Comparison of ENCODE assay signal across 1 cellular context in the genomic region with DNA sequence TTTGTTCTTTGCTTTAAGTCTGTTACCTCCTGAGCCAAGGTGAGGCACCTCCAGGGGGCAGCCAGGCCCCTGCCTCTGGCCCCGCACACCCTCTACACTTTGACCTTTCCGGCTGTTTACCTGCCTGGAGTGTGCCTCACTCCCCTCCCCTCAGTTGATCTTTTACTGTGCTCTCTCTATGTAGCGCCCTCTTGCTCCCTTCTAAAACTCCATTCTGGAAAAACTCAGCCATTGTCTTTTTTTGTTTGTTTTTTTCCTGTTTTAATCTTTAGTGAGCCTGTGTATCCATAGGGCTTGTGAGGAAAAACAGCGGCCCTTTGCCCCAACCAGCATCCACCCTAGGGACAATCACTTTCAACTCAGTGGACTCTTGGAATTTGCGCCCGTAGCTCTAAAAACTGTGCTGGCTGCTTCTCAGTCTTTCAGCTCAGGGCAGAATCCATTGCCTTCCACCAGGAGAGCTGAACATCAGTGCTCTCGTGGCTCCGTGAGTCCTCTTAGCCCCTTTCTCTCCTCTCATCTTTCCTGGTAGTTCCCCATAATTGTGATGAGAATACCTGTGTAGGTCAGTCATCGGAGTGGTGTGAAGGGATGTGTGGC.
TF ChIP-seq lines count a peak whose summit lies in the region.

No MANE protein-coding gene starts in this region.

TF ChIP-seq in liver, 16 proteins besides CTCF, POLR2A, EP300 and RAD21 (continued from another document):
- TF ChIP-seq FOXA2 (IDR thresholded peaks at IDR 0.05) (peak; percentile 60), SP1 (IDR thresholded peaks at IDR 0.05) (peak; percentile 47), YY1 (IDR thresholded peaks at IDR 0.05) (peak; percentile 41), HNF4G (IDR thresholded peaks at IDR 0.05) (peak; percentile 44), NR2F2 (IDR thresholded peaks at IDR 0.05) (peak; percentile 50)
- TF ChIP-seq, protein P1, sequence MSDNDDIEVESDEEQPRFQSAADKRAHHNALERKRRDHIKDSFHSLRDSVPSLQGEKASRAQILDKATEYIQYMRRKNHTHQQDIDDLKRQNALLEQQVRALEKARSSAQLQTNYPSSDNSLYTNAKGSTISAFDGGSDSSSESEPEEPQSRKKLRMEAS (IDR thresholded peaks at IDR 0.05) = no peak
